In genomic region chr6:165031491-165031890, GRCh38 we compare ENCODE assay signal across 33 cellular contexts.
"Had no signal": no experiment of that assay in that cellular context is flagged by ENCODE, and none has a peak within 500 bp of the region (broad histone marks: within the 10 kb centered on the region; RNA-seq: fewer than 3 reads in every experiment).

No MANE protein-coding gene starts in this region.

- H3K4me2 ChIP-seq: SK-N-SH had no signal

- H3K36me3 ChIP-seq: ascending aorta, cardiac muscle cell, Peyer's patch had no signal

- H3K27ac Mint-ChIP-seq: activated B cell treated with CpG ODN at 0.5 μM for 24 hours; activated CD8-positive, alpha-beta T cell treated with anti-CD3 and anti-CD28 coated beads for 36 hours; activated naive CD4-positive, alpha-beta T cell treated with anti-CD3 and anti-CD28 coated beads, Interleukin-2, amount 50 U/mL, for 24 hours; activated naive CD8-positive, alpha-beta T cell treated with anti-CD3 and anti-CD28 coated beads, Interleukin-2, amount 10 ng/mL, durations not matched to agents 7 days and 5 days; activated T-cell treated with anti-CD3 and anti-CD28 coated beads, Interleukin-2, amount 50 U/mL, for 24 hours; activated T-helper 2 cell treated with anti-CD3 and anti-CD28 coated beads, Interferon-gamma antibody, Interleukin-2, Interleukin-4, amounts not matched to agents 10 μg/mL and 5 μg/mL and 100 μg/mL, durations not matched to agents 14 hours and 24 hours and 36 hours; T-cell; T-helper 17 cell had no signal

- ATAC-seq: activated CD8-positive, alpha-beta T cell treated with anti-CD3 and anti-CD28 coated beads for 36 hours; K562; PC-3; T-cell; T-helper 17 cell had no signal

- H3K4me1 Mint-ChIP-seq: activated B cell treated with CpG ODN at 0.5 μM for 24 hours; activated naive CD4-positive, alpha-beta T cell treated with anti-CD3 and anti-CD28 coated beads, Interleukin-2, amount 50 U/mL, for 24 hours; activated naive CD8-positive, alpha-beta T cell treated with anti-CD3 and anti-CD28 coated beads, Interleukin-2, amount 10 ng/mL, durations not matched to agents 7 days and 5 days; central memory CD8-positive, alpha-beta T cell; T-cell; T-helper 17 cell had no signal

- H3K4me3 Mint-ChIP-seq: activated B cell treated with CpG ODN at 0.5 μM for 24 hours; activated CD8-positive, alpha-beta T cell treated with anti-CD3 and anti-CD28 coated beads for 36 hours; activated naive CD4-positive, alpha-beta T cell treated with anti-CD3 and anti-CD28 coated beads, Interleukin-2, amount 50 U/mL, for 24 hours; activated naive CD8-positive, alpha-beta T cell treated with anti-CD3 and anti-CD28 coated beads, Interleukin-2, amount 10 ng/mL, durations not matched to agents 7 days and 5 days; activated T-cell treated with anti-CD3 and anti-CD28 coated beads, Interleukin-2, amount 50 U/mL, for 24 hours; central memory CD8-positive, alpha-beta T cell; T-cell; T-helper 17 cell had no signal

- H3K4me1 ChIP-seq: ascending aorta, Peyer's patch had no signal

- H3K9me3 ChIP-seq: ascending aorta, Peyer's patch, SK-N-SH had no signal

- H3K36me3 Mint-ChIP-seq: activated naive CD4-positive, alpha-beta T cell treated with anti-CD3 and anti-CD28 coated beads, Interleukin-2, amount 50 U/mL, for 24 hours; activated naive CD8-positive, alpha-beta T cell treated with anti-CD3 and anti-CD28 coated beads, Interleukin-2, amount 10 ng/mL, durations not matched to agents 7 days and 5 days; T-cell had no signal

- H3K9me3 Mint-ChIP-seq: activated naive CD4-positive, alpha-beta T cell treated with anti-CD3 and anti-CD28 coated beads, Interleukin-2, amount 50 U/mL, for 24 hours had no signal

- H3K9ac ChIP-seq: SK-N-SH had no signal

- H3K27me3 Mint-ChIP-seq: activated B cell treated with CpG ODN at 0.5 μM for 24 hours; activated CD8-positive, alpha-beta T cell treated with anti-CD3 and anti-CD28 coated beads for 36 hours; activated naive CD4-positive, alpha-beta T cell treated with anti-CD3 and anti-CD28 coated beads, Interleukin-2, amount 50 U/mL, for 24 hours; activated naive CD8-positive, alpha-beta T cell treated with anti-CD3 and anti-CD28 coated beads, Interleukin-2, amount 10 ng/mL, durations not matched to agents 7 days and 5 days; activated T-cell treated with anti-CD3 and anti-CD28 coated beads, Interleukin-2, amount 50 U/mL, for 24 hours; central memory CD8-positive, alpha-beta T cell; T-cell; T-helper 17 cell had no signal

- H3K27me3 ChIP-seq: ascending aorta, cardiac muscle cell, Peyer's patch had no signal

- H3K4me3 ChIP-seq: ascending aorta, cardiac muscle cell, K562, Peyer's patch had no signal

- DNase-seq: activated B cell treated with CpG ODN at 0.5 μM for 24 hours; activated CD4-positive, alpha-beta T cell treated with anti-CD3 and anti-CD28 coated beads for 48 hours; activated CD4-positive, alpha-beta T cell treated with anti-CD3 and anti-CD28 coated beads, Interleukin-2, amount 50 U/mL, for 4 hours; activated CD4-positive, CD25-positive, alpha-beta regulatory T cell treated with anti-CD3 and anti-CD28 coated beads, Interleukin-2, amount 50 U/mL, for 72 hours; activated CD8-positive, alpha-beta T cell treated with anti-CD3 and anti-CD28 coated beads for 36 hours; activated gamma-delta T cell; activated naive CD4-positive, alpha-beta T cell treated with Interleukin-2 at 50 U/mL for 16 hours; activated naive CD8-positive, alpha-beta T cell treated with anti-CD3 and anti-CD28 coated beads, Interleukin-2, amount 10 ng/mL, durations not matched to agents 7 days and 5 days; activated T-cell treated with anti-CD3 and anti-CD28 coated beads, Interleukin-2, amount 50 U/mL, for 24 hours; amygdala; NCI-H1092 treated with DMSO at 0.1 percent for 48 hours; NCI-H1417; NCI-H146; NCI-H187; NCI-H2029 treated with DMSO at 0.1 percent for 48 hours; NCI-H2107; NCI-H2171; NCI-H510A; NCI-H526; NCI-H748 treated with DMSO at 0.1 percent for 48 hours; NK-92 treated with Interleukin-12 subunit alpha and Interleukin-12 subunit beta, amount 100 ng/mL, for 24 hours; PC-3; Peyer's patch; Right ventricle myocardium superior; SK-N-SH; T-cell; T-helper 17 cell had no signal
